11 cellular contexts compared by ENCODE assay signal in the genomic region with DNA sequence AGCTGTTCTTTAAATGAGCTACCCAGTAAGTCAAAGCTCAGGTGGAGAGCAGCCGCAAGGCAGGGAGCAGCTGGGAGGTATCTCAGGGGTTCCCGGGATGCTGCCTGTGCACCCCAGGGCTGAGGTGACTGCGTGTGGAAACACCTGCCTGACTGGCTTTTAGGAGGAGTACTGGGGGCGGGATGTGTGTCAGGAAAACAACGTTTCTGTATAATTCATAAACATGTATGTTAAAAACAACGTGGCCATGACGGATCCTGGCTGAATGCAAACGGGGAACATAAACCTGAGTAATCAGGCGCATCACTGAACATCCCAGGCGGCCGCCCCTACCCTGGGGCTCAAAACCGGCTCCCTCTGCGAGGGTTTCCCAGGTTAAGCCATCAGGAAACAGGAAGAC. TPM values are rescaled to one million over a fixed set of nuclear protein-coding genes. Genes with fewer than 3 reads are reported as not detected.
DNase-seq lines count a peak whose midpoint lies in the region; ATAC-seq and TF ChIP-seq lines count a peak whose summit lies in the region.
"Had no signal": no experiment of that assay in that cellular context is flagged by ENCODE, and none has a peak within 500 bp of the region (broad histone marks: within the 10 kb centered on the region; RNA-seq: fewer than 3 reads in every experiment).

No MANE protein-coding gene starts in this region.

- CTCF ChIA-PET in HCT116 (lab: Charles Lee), result no interaction called here

- no TSS peak for BruUV-seq in HCT116 (replicated peaks; lab: Mats Ljungman, UMichigan)

- H3K27ac ChIP-seq in BLaER1 treated with 17β-estradiol and CSF1 and Interleukin-3, amounts not matched to agents 10 nM and 100 nM, result no peak overlapping the region
- no peak overlapping the region for H3K27ac ChIP-seq in HCT116 (ENCODE audit: low read depth, low read length)

- peaks cover 35% of the 10 kb centered on the region for H3K36me3 Mint-ChIP-seq in activated naive CD8-positive, alpha-beta T cell treated with anti-CD3 and anti-CD28 coated beads, Interleukin-2, amount 50 U/mL, for 24 hours (ENCODE audit: low read depth)
- H3K36me3 Mint-ChIP-seq in naive B cell, result peaks cover 0 to 17% of the 10 kb centered on the region in 2 donors

- peak overlapping the region in 9 of 11 experiments; percentile 68 to 95 (median 88); a peak in 12 of 22 replicates for H3K4me2 ChIP-seq in BLaER1 treated with 17β-estradiol and CSF1 and Interleukin-3, amounts not matched to agents 10 nM and 100 nM
- peak overlapping the region; percentile 80 for H3K4me2 ChIP-seq in HCT116 (ENCODE audit: low read length)

- no peaks in the 10 kb centered on the region for H3K9me2 ChIP-seq in HCT116 (ENCODE audit: insufficient read depth)

- peaks cover 5% of the 10 kb centered on the region for H3K9me3 Mint-ChIP-seq in activated naive CD8-positive, alpha-beta T cell treated with anti-CD3 and anti-CD28 coated beads, Interleukin-2, amount 50 U/mL, for 24 hours
- H3K9me3 Mint-ChIP-seq in naive B cell, result peaks cover 1 to 6% (median 5%) of the 10 kb centered on the region in 7 donors

- peaks cover 11 to 30% (median 26%) of the 10 kb centered on the region in 11 experiments; a peak in 21 of 22 replicates for H3K36me3 ChIP-seq in BLaER1 treated with 17β-estradiol and CSF1 and Interleukin-3, amounts not matched to agents 10 nM and 100 nM
- H3K36me3 ChIP-seq in HCT116 (ENCODE audit: control insufficient read depth in 1 of 2, insufficient read depth in 2 of 2, low read length in 2 of 2), result peaks cover 0 to 10% of the 10 kb centered on the region in 2 experiments; a peak in 2 of 4 replicates

- H3K27me3 ChIP-seq in BLaER1 treated with 17β-estradiol and CSF1 and Interleukin-3, amounts not matched to agents 10 nM and 100 nM, result peaks cover 23 to 31% (median 30%) of the 10 kb centered on the region in 11 experiments
- H3K27me3 ChIP-seq in HCT116 (ENCODE audit: insufficient read depth, low read length), result no peaks in the 10 kb centered on the region

- no peak overlapping the region for H3K27ac Mint-ChIP-seq in activated naive CD8-positive, alpha-beta T cell treated with anti-CD3 and anti-CD28 coated beads, Interleukin-2, amount 50 U/mL, for 24 hours
- peak overlapping the region in 2 of 6 donors; percentile 45 to 65 for H3K27ac Mint-ChIP-seq in naive B cell

- peaks cover 28 to 72% (median 65%) of the 10 kb centered on the region in 10 experiments for H3K4me1 ChIP-seq in BLaER1 treated with 17β-estradiol and CSF1 and Interleukin-3, amounts not matched to agents 10 nM and 100 nM
- H3K4me1 ChIP-seq in HCT116 (ENCODE audit: control insufficient read depth in 1 of 2, insufficient read depth in 2 of 2, low read length in 2 of 2), result peaks cover 3 to 9% of the 10 kb centered on the region in 2 experiments; a peak in 3 of 4 replicates

- H2AFZ ChIP-seq in HCT116 (ENCODE audit: low read depth, low read length, poor library complexity, severe bottlenecking), result no peak overlapping the region

- ATAC-seq in HCT116, result no peak
- ATAC-seq in activated naive CD8-positive, alpha-beta T cell treated with anti-CD3 and anti-CD28 coated beads, Interleukin-2, amount 50 U/mL, for 24 hours, result no peak
- ATAC-seq in naive B cell (ENCODE audit: low read depth in 2 of 2), result no peak
- no peak for ATAC-seq in HG02938 (IDR thresholded peaks at IDR 0.05; ENCODE audit: unreplicated experiment)
- ATAC-seq: sciatic nerve had no signal

- TF ChIP-seq POLR2A in HCT116 (IDR thresholded peaks at IDR 0.05; ENCODE audit: borderline replicate concordance, extremely low read depth, insufficient read depth, insufficient read length), result no peak

- H3K4me1 Mint-ChIP-seq in activated naive CD8-positive, alpha-beta T cell treated with anti-CD3 and anti-CD28 coated beads, Interleukin-2, amount 50 U/mL, for 24 hours, result peaks cover 16% of the 10 kb centered on the region
- H3K4me1 Mint-ChIP-seq in naive B cell, result peaks cover 6 to 14% (median 14%) of the 10 kb centered on the region in 3 donors

- TF ChIP-seq RAD21 in HCT116 (IDR thresholded peaks at IDR 0.05; ENCODE audit: low read depth), result no peak

- no peak for TF ChIP-seq CTCF in HCT116 (IDR thresholded peaks at IDR 0.05 in 2 of 3, conservative IDR thresholded peaks at IDR 0.05 in 1 of 3; ENCODE audit: borderline replicate concordance in 1 of 3, insufficient read depth in 1 of 3, low read depth in 2 of 3, low read length in 2 of 3)

- H3K4me3 Mint-ChIP-seq in activated naive CD8-positive, alpha-beta T cell treated with anti-CD3 and anti-CD28 coated beads, Interleukin-2, amount 50 U/mL, for 24 hours, result peak overlapping the region; percentile 83
- peak overlapping the region; percentile 68 to 90 (median 82) for H3K4me3 Mint-ChIP-seq in naive B cell

- H3K4me3 ChIP-seq in BLaER1 treated with 17β-estradiol and CSF1 and Interleukin-3, amounts not matched to agents 10 nM and 100 nM, result peak overlapping the region in 5 of 10 experiments; percentile 5 to 56 (median 33); a peak in 6 of 20 replicates
- H3K4me3 ChIP-seq in HCT116 (replicated peaks in 1 of 2; ENCODE audit: low read depth in 1 of 2, low read length in 2 of 2), result peak overlapping the region in 1 of 2 experiments; percentile 61; a peak in 1 of 4 replicates

- POLR2A ChIA-PET in HCT116 (lab: Charles Lee), result no interaction called here

- no peak for DNase-seq in HCT116 (ENCODE audit: low read depth, low spot score)
- no peak for DNase-seq in activated naive CD8-positive, alpha-beta T cell treated with anti-CD3 and anti-CD28 coated beads, Interleukin-2, amount 50 U/mL, for 24 hours
- no peak for DNase-seq in naive B cell
- no peak for DNase-seq in NCI-H1092 (lab: John Stamatoyannopoulos, UW)
- DNase-seq in stimulated activated CD4-positive, alpha-beta T cell treated with anti-CD3 and anti-CD28 coated beads, Interleukin-4, amount 100 ng/mL, for 1 hour, result no peak
- no peak for DNase-seq in OCI-M2 (lab: John Stamatoyannopoulos, UW; ENCODE audit: unreplicated experiment)
- DNase-seq: foreskin fibroblast, NCI-H2227 treated with DMSO at 0.1 percent for 48 hours had no signal

- H4K20me1 ChIP-seq in BLaER1 treated with 17β-estradiol and CSF1 and Interleukin-3, amounts not matched to agents 10 nM and 100 nM, result peaks cover 0 to 38% (median 16%) of the 10 kb centered on the region in 11 experiments; a peak in 12 of 22 replicates
- no peaks in the 10 kb centered on the region for H4K20me1 ChIP-seq in HCT116 (ENCODE audit: insufficient read depth)

- H3K27me3 Mint-ChIP-seq in activated naive CD8-positive, alpha-beta T cell treated with anti-CD3 and anti-CD28 coated beads, Interleukin-2, amount 50 U/mL, for 24 hours, result peaks cover 12% of the 10 kb centered on the region
- peaks cover 6 to 7% (median 7%) of the 10 kb centered on the region in 3 donors for H3K27me3 Mint-ChIP-seq in naive B cell

- H3K9me3 ChIP-seq in BLaER1 treated with 17β-estradiol and CSF1 and Interleukin-3, amounts not matched to agents 10 nM and 100 nM (replicated peaks in 1 of 11), result peaks cover 19 to 34% (median 28%) of the 10 kb centered on the region in 11 experiments
- no peaks in the 10 kb centered on the region for H3K9me3 ChIP-seq in HCT116 (ENCODE audit: control insufficient read depth in 1 of 2, insufficient read depth in 1 of 2, low read depth in 1 of 2, low read length in 2 of 2)

- intact Hi-C loops in HCT116 (cut with micrococcal nuclease), result no loop called here

- H3K9ac ChIP-seq in BLaER1 treated with 17β-estradiol and CSF1 and Interleukin-3, amounts not matched to agents 10 nM and 100 nM, result peak overlapping the region in 1 of 11 experiments; percentile 69; a peak in 1 of 22 replicates
- no peak overlapping the region for H3K9ac ChIP-seq in HCT116 (ENCODE audit: low read length)

- RAD21 ChIA-PET in HCT116 (lab: Charles Lee; ENCODE audit: low non-redundant PET in 1 of 2, low total read pairs in 2 of 2, uncharacterized antibody in 2 of 2, unreplicated experiment in 2 of 2), result no interaction called here

- peaks cover 52% of the 10 kb centered on the region for H3K79me2 ChIP-seq in HCT116 (ENCODE audit: insufficient read depth, low read length)

TF ChIP-seq in HCT116, 20 proteins besides CTCF, POLR2A, EP300 and RAD21:
- no peak for TF ChIP-seq CEBPB (IDR thresholded peaks at IDR 0.05; ENCODE audit: low read depth)
- TF ChIP-seq CBX3 (IDR thresholded peaks at IDR 0.05; ENCODE audit: low read depth), result no peak
- TF ChIP-seq TCF7L2 (IDR thresholded peaks at IDR 0.05; ENCODE audit: borderline replicate concordance, extremely low read depth, insufficient read depth, insufficient read length), result no peak
- TF ChIP-seq EZH2 (IDR thresholded peaks at IDR 0.05), result no peak
- TF ChIP-seq POLR2AphosphoS5 (IDR thresholded peaks at IDR 0.05; ENCODE audit: low read depth, low read length), result no peak
- TF ChIP-seq, protein P1, sequence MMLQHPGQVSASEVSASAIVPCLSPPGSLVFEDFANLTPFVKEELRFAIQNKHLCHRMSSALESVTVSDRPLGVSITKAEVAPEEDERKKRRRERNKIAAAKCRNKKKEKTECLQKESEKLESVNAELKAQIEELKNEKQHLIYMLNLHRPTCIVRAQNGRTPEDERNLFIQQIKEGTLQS (IDR thresholded peaks at IDR 0.05), result no peak
- TF ChIP-seq ELF1 (IDR thresholded peaks at IDR 0.05; ENCODE audit: borderline replicate concordance, low read depth), result no peak
- no peak for TF ChIP-seq MAX (IDR thresholded peaks at IDR 0.05)
- no peak for TF ChIP-seq SRF (IDR thresholded peaks at IDR 0.05; ENCODE audit: low read depth)
- no peak for TF ChIP-seq YY1 (IDR thresholded peaks at IDR 0.05; ENCODE audit: extremely low read depth, insufficient replicate concordance, low read depth, low read length)
- no peak for TF ChIP-seq JUND (IDR thresholded peaks at IDR 0.05)
- TF ChIP-seq SIN3A (IDR thresholded peaks at IDR 0.05; ENCODE audit: low read depth), result no peak
- TF ChIP-seq EZH2phosphoT487 (IDR thresholded peaks at IDR 0.05; ENCODE audit: borderline replicate concordance), result no peak
- no peak for TF ChIP-seq EGR1 (IDR thresholded peaks at IDR 0.05; ENCODE audit: low read depth)

RNA-seq across cellular contexts. Expression of gene C1orf159, which starts 1.5 kb away (rescaled TPM):
- 22.7 TPM for total RNA-seq in HCT116 (2021; ENCODE audit: unreplicated experiment)
- polyA plus RNA-seq in HCT116 (2012), result 11.0 and 13.4 TPM in 2 replicates
- 1 to 10 TPM in 5 of 6 donors, not detected in 1; 2.0 to 6.3 (median 4.3) TPM for polyA plus RNA-seq in naive B cell (ENCODE audit: low read depth in 6 of 6)

RNA-seq across cellular contexts. Expression of gene RNF223, which starts 40.3 kb away (rescaled TPM):
- total RNA-seq in HCT116 (2021; ENCODE audit: unreplicated experiment), result 6.3 TPM
- 8.6 and 8.7 TPM in 2 replicates for polyA plus RNA-seq in HCT116 (2012)
- polyA plus RNA-seq in naive B cell (ENCODE audit: low read depth in 6 of 6), result not detected
- total RNA-seq: sciatic nerve had no signal

RNA-seq across cellular contexts. Expression of gene TTLL10, which starts 59.2 kb away (rescaled TPM):
- total RNA-seq in HCT116 (2021; ENCODE audit: unreplicated experiment), result 0.10 TPM
- polyA plus RNA-seq in HCT116 (2012), result 0.03 TPM in 1 of 2 replicates, not detected in the other
- polyA plus RNA-seq in naive B cell (ENCODE audit: low read depth in 6 of 6), result not detected
